ENCODE assay signal across 12 cellular contexts in genomic region chr1:156225677-156226014, GRCh38. TPM values are rescaled to one million over a fixed set of nuclear protein-coding genes. Genes with fewer than 3 reads are reported as not detected.
DNase-seq lines count a peak whose midpoint lies in the region; ATAC-seq and TF ChIP-seq lines count a peak whose summit lies in the region.
"Had no signal": no experiment of that assay in that cellular context is flagged by ENCODE, and none has a peak within 500 bp of the region (broad histone marks: within the 10 kb centered on the region; RNA-seq: fewer than 3 reads in every experiment).

No MANE protein-coding gene starts in this region.

- no peaks in the 10 kb centered on the region for H3K9me3 ChIP-seq in BLaER1 treated with 17β-estradiol and CSF1 and Interleukin-3, amounts not matched to agents 10 nM and 100 nM (replicated peaks in 1 of 11)
- no peaks in the 10 kb centered on the region for H3K9me3 ChIP-seq in Panc1 (ENCODE audit: control insufficient read depth, insufficient read depth, low read depth, low read length)
- H3K9me3 ChIP-seq: HAP-1 had no signal

- no peak overlapping the region for H3K4me3 ChIP-seq in BLaER1 treated with 17β-estradiol and CSF1 and Interleukin-3, amounts not matched to agents 10 nM and 100 nM
- H3K4me3 ChIP-seq in Panc1 (ENCODE audit: low read depth in 2 of 2, low read length in 2 of 2) = no peak overlapping the region
- H3K4me3 ChIP-seq: HAP-1, hepatocyte, lung had no signal

- H3K27me3 Mint-ChIP-seq in glutamatergic neuron (ENCODE audit: unreplicated experiment) = peaks cover 2% of the 10 kb centered on the region

- peak overlapping the region in 9 of 11 experiments; percentile 16 to 63 (median 38); a peak in 16 of 22 replicates for H3K4me2 ChIP-seq in BLaER1 treated with 17β-estradiol and CSF1 and Interleukin-3, amounts not matched to agents 10 nM and 100 nM
- H3K4me2 ChIP-seq: hepatocyte had no signal

- intact Hi-C loops in Panc1 (cut with micrococcal nuclease; ENCODE audit: unreplicated experiment) = loop anchor here (1.0 to 5.0 kb wide), 3 partner anchors 79 to 232 kb away; no protein-coding TSS in a partner anchor

- H3K4me3 Mint-ChIP-seq in glutamatergic neuron (ENCODE audit: unreplicated experiment) = no peak overlapping the region

- H3K27ac ChIP-seq in BLaER1 treated with 17β-estradiol and CSF1 and Interleukin-3, amounts not matched to agents 10 nM and 100 nM = peak overlapping the region in 8 of 11 experiments; percentile 26 to 58 (median 38); a peak in 9 of 22 replicates
- no peak overlapping the region for H3K27ac ChIP-seq in Panc1 (ENCODE audit: low read length)
- H3K27ac ChIP-seq: parathyroid adenoma had no signal

- H3K9me3 Mint-ChIP-seq in glutamatergic neuron (ENCODE audit: unreplicated experiment) = peaks cover 6% of the 10 kb centered on the region

- POLR2A ChIA-PET in Panc1 (lab: Charles Lee) = interaction anchor here (0.6 kb wide), 1 partner anchor 124 kb away, joined by 3 read pairs; no protein-coding TSS in a partner anchor

- in situ Hi-C loops in Panc1 (cut with HindIII; ENCODE audit: low pct_unique_long_range_greater_than_20kb, low sequenced_read_pairs) = no loop called here

- H3K27ac Mint-ChIP-seq in glutamatergic neuron (ENCODE audit: unreplicated experiment) = peak overlapping the region; percentile 14

- TF ChIP-seq CTCF in Panc1 (IDR thresholded peaks at IDR 0.05) (no peak), glutamatergic neuron (IDR thresholded peaks at IDR 0.05; ENCODE audit: partially characterized antibody, unreplicated experiment) (no peak)

- H3K27me3 ChIP-seq in BLaER1 treated with 17β-estradiol and CSF1 and Interleukin-3, amounts not matched to agents 10 nM and 100 nM = no peaks in the 10 kb centered on the region
- no peaks in the 10 kb centered on the region for H3K27me3 ChIP-seq in Panc1 (ENCODE audit: control insufficient read depth, insufficient read depth, low read length)
- H3K27me3 ChIP-seq: hepatocyte had no signal

- CTCF ChIA-PET in Panc1 (lab: Charles Lee) = interaction anchor here (0.7 to 2.3 kb wide), 13 partner anchors 8 to 200 kb away, joined by 3 to 21 read pairs (median 5); partner anchors contain the start of gene PMF1

- H4K20me1 ChIP-seq in BLaER1 treated with 17β-estradiol and CSF1 and Interleukin-3, amounts not matched to agents 10 nM and 100 nM = peaks cover 0 to 29% (median 0%) of the 10 kb centered on the region in 11 experiments; a peak in 4 of 22 replicates

- DNase-seq in Panc1 (ENCODE audit: low read depth, low spot score) = no peak
- DNase-seq in glutamatergic neuron = no peak
- DNase-seq in NCI-H1048 (lab: John Stamatoyannopoulos, UW) = no peak
- no peak for DNase-seq in NCI-H748 (lab: John Stamatoyannopoulos, UW; ENCODE audit: unreplicated experiment)

- H3K4me1 Mint-ChIP-seq in glutamatergic neuron (ENCODE audit: low read depth, unreplicated experiment) = peaks cover 8% of the 10 kb centered on the region

- ATAC-seq in GM18909 (IDR thresholded peaks at IDR 0.05; ENCODE audit: poor library complexity, unreplicated experiment) = peak; percentile 1
- no peak for ATAC-seq in Panc1
- ATAC-seq in HG02642 (IDR thresholded peaks at IDR 0.05; ENCODE audit: poor library complexity, unreplicated experiment) = no peak
- no peak for ATAC-seq in GM18907 (IDR thresholded peaks at IDR 0.05; ENCODE audit: unreplicated experiment)

- H3K36me3 Mint-ChIP-seq in glutamatergic neuron (ENCODE audit: unreplicated experiment) = peaks cover 5% of the 10 kb centered on the region

- peak overlapping the region in 8 of 11 experiments; percentile 23 to 61 (median 48); a peak in 13 of 22 replicates for H3K9ac ChIP-seq in BLaER1 treated with 17β-estradiol and CSF1 and Interleukin-3, amounts not matched to agents 10 nM and 100 nM
- H3K9ac ChIP-seq: parathyroid adenoma had no signal

- peaks cover 55 to 92% (median 78%) of the 10 kb centered on the region in 11 experiments for H3K36me3 ChIP-seq in BLaER1 treated with 17β-estradiol and CSF1 and Interleukin-3, amounts not matched to agents 10 nM and 100 nM
- H3K36me3 ChIP-seq in Panc1 (ENCODE audit: control insufficient read depth, insufficient read depth, low read length) = peaks cover 2% of the 10 kb centered on the region; the same call in 1 of the 2 replicates

- peaks cover 14 to 38% (median 17%) of the 10 kb centered on the region in 10 experiments for H3K4me1 ChIP-seq in BLaER1 treated with 17β-estradiol and CSF1 and Interleukin-3, amounts not matched to agents 10 nM and 100 nM
- H3K4me1 ChIP-seq in Panc1 (ENCODE audit: control insufficient read depth, insufficient read depth, low read length) = peaks cover 6% of the 10 kb centered on the region; the same call in 1 of the 2 replicates
- H3K4me1 ChIP-seq: HAP-1, parathyroid adenoma had no signal

- TSS peak; percentile 38 for BruUV-seq in Panc1 (replicated peaks; lab: Mats Ljungman, UMichigan)

RNA-seq across cellular contexts. Expression of gene PMF1, which starts 12.8 kb away (rescaled TPM):
- total RNA-seq in Panc1 (2021; ENCODE audit: unreplicated experiment) (57.5 TPM), glutamatergic neuron (ENCODE audit: unreplicated experiment) (31.6 TPM)
- polyA plus RNA-seq in Panc1 (2012; ENCODE audit: insufficient read length) = 55.0 TPM

RNA-seq across cellular contexts. Expression of gene BGLAP, which starts 16.3 kb away (rescaled TPM):
- total RNA-seq in Panc1 (2021; ENCODE audit: unreplicated experiment) = 0.67 TPM
- polyA plus RNA-seq in Panc1 (2012; ENCODE audit: insufficient read length) = 1.1 TPM
- total RNA-seq in glutamatergic neuron (ENCODE audit: unreplicated experiment) = not detected

RNA-seq across cellular contexts. Expression of gene PAQR6, which starts 22.2 kb away (rescaled TPM):
- total RNA-seq in Panc1 (2021; ENCODE audit: unreplicated experiment) = 0.92 TPM
- 1.3 TPM for polyA plus RNA-seq in Panc1 (2012; ENCODE audit: insufficient read length)
- total RNA-seq in glutamatergic neuron (ENCODE audit: unreplicated experiment) = 10.8 TPM

RNA-seq across cellular contexts. Expression of gene SLC25A44, which starts 31.7 kb away (rescaled TPM):
- total RNA-seq in Panc1 (2021; ENCODE audit: unreplicated experiment) = 33.0 TPM
- polyA plus RNA-seq in Panc1 (2012; ENCODE audit: insufficient read length) = 20.0 TPM
- total RNA-seq in glutamatergic neuron (ENCODE audit: unreplicated experiment) = 66.0 TPM

RNA-seq across cellular contexts. Expression of gene SMG5, which starts 57.0 kb away (rescaled TPM):
- total RNA-seq in Panc1 (2021; ENCODE audit: unreplicated experiment) (117 TPM), glutamatergic neuron (ENCODE audit: unreplicated experiment) (86.6 TPM)
- polyA plus RNA-seq in Panc1 (2012; ENCODE audit: insufficient read length) = 77.8 TPM
